Comparison of ENCODE assay signal across 32 cellular contexts in genomic region chr10:127262606-127263005, GRCh38.
"Had no signal": no experiment of that assay in that cellular context is flagged by ENCODE, and none has a peak within 500 bp of the region (broad histone marks: within the 10 kb centered on the region; RNA-seq: fewer than 3 reads in every experiment).

No MANE protein-coding gene starts in this region.

- H3K9me3 Mint-ChIP-seq: activated naive CD4-positive, alpha-beta T cell treated with anti-CD3 and anti-CD28 coated beads for 36 hours; activated T-cell treated with anti-CD3 and anti-CD28 coated beads, Interleukin-2, amount 50 U/mL, for 4 hours had no signal

- H3K4me3 Mint-ChIP-seq: activated B cell treated with CpG ODN at 0.5 μM for 24 hours; activated CD4-positive, alpha-beta memory T cell treated with anti-CD3 and anti-CD28 coated beads for 36 hours; activated CD4-positive, alpha-beta T cell treated with anti-CD3 and anti-CD28 coated beads, Interleukin-2, amount 10 ng/mL, durations not matched to agents 24 days and 14 days; activated CD8-positive, alpha-beta T cell treated with anti-CD3 and anti-CD28 coated beads for 36 hours; activated naive CD4-positive, alpha-beta T cell treated with anti-CD3 and anti-CD28 coated beads for 36 hours; activated naive CD8-positive, alpha-beta T cell treated with anti-CD3 and anti-CD28 coated beads for 36 hours; activated T-cell treated with anti-CD3 and anti-CD28 coated beads, Interleukin-2, amount 50 U/mL, for 4 hours; activated T-cell treated with anti-CD3 and anti-CD28 coated beads, Interleukin-2, amount 50 U/mL, for 72 hours; activated T-helper 1 cell treated with anti-CD3 and anti-CD28 coated beads, Interleukin-12 subunit alpha, Interleukin-12 subunit beta, Interleukin-2, Interleukin-4 antibody, amounts not matched to agents 30 ng/mL and 10 ng/mL and 1 ng/mL, durations not matched to agents 14 hours and 24 hours and 36 hours; activated T-helper 17 cell treated with anti-CD3 and anti-CD28 coated beads, Interleukin-2, amount 50 U/mL, for 72 hours; T-helper 1 cell treated with Interleukin-12 subunit alpha and Interleukin-12 subunit beta and Interleukin-4 antibody, amounts not matched to agents 30 μg/mL and 1 μg/mL, for 36 hours; T-helper 2 cell treated with Interferon-gamma antibody and Interleukin-4, amounts not matched to agents 5 μg/mL and 100 μg/mL, for 36 hours had no signal

- ATAC-seq: activated CD8-positive, alpha-beta T cell treated with anti-CD3 and anti-CD28 coated beads for 36 hours; activated naive CD4-positive, alpha-beta T cell treated with anti-CD3 and anti-CD28 coated beads, Interleukin-2, amount 50 U/mL, for 72 hours; activated T-cell treated with anti-CD3 and anti-CD28 coated beads, Interleukin-2, amount 50 U/mL, for 4 hours; activated T-cell treated with anti-CD3 and anti-CD28 coated beads, Interleukin-2, amount 50 U/mL, for 72 hours; activated T-helper 17 cell treated with anti-CD3 and anti-CD28 coated beads, Interleukin-2, amount 50 U/mL, for 72 hours; body of pancreas had no signal

- DNase-seq: activated B cell treated with CpG ODN at 0.5 μM for 24 hours; activated CD4-positive, alpha-beta memory T cell treated with anti-CD3 and anti-CD28 coated beads for 36 hours; activated CD4-positive, alpha-beta T cell treated with anti-CD3 and anti-CD28 coated beads for 4 hours; activated CD4-positive, alpha-beta T cell treated with anti-CD3 and anti-CD28 coated beads, Interleukin-2, amount 10 ng/mL, durations not matched to agents 24 days and 14 days; activated CD4-positive, alpha-beta T cell treated with anti-CD3 and anti-CD28 coated beads, Interleukin-2, amount 50 U/mL, for 1 hour; activated CD4-positive, alpha-beta T cell treated with anti-CD3 and anti-CD28 coated beads, Interleukin-2, amount 50 U/mL, for 4 hours; activated CD4-positive, CD25-positive, alpha-beta regulatory T cell treated with anti-CD3 and anti-CD28 coated beads, Interleukin-2, amount 50 U/mL, for 72 hours; activated CD8-positive, alpha-beta memory T cell treated with anti-CD3 and anti-CD28 coated beads, Interleukin-2, amount 50 U/mL, for 4 hours; activated CD8-positive, alpha-beta T cell treated with anti-CD3 and anti-CD28 coated beads for 36 hours; activated effector memory CD4-positive, alpha-beta T cell treated with anti-CD3 and anti-CD28 coated beads, Interleukin-2, amount 50 U/mL, for 16 hours; activated gamma-delta T cell treated with Interleukin-2 at 50 U/mL for 16 hours; activated naive CD4-positive, alpha-beta T cell; activated naive CD4-positive, alpha-beta T cell treated with anti-CD3 and anti-CD28 coated beads for 36 hours; activated naive CD4-positive, alpha-beta T cell treated with anti-CD3 and anti-CD28 coated beads, Interleukin-2, amount 50 U/mL, for 16 hours; activated naive CD8-positive, alpha-beta T cell treated with anti-CD3 and anti-CD28 coated beads for 36 hours; activated T-cell treated with anti-CD3 and anti-CD28 coated beads for 4 hours; activated T-cell treated with anti-CD3 and anti-CD28 coated beads, Interleukin-2, amount 50 U/mL, for 1 hour; activated T-cell treated with anti-CD3 and anti-CD28 coated beads, Interleukin-2, amount 50 U/mL, for 4 hours; activated T-cell treated with anti-CD3 and anti-CD28 coated beads, Interleukin-2, amount 50 U/mL, for 72 hours; adrenal gland; amniotic stem cell; aorta; body of pancreas; brain microvascular endothelial cell; central memory CD4-positive, alpha-beta T cell; T-helper 2 cell; T-helper 9 cell had no signal

- H3K4me1 Mint-ChIP-seq: activated B cell treated with CpG ODN at 0.5 μM for 24 hours; activated CD4-positive, alpha-beta T cell treated with anti-CD3 and anti-CD28 coated beads, Interleukin-2, amount 10 ng/mL, durations not matched to agents 24 days and 14 days; activated naive CD8-positive, alpha-beta T cell treated with anti-CD3 and anti-CD28 coated beads for 36 hours; activated T-helper 17 cell treated with anti-CD3 and anti-CD28 coated beads, Interleukin-2, amount 50 U/mL, for 72 hours had no signal

- H3K27me3 Mint-ChIP-seq: activated B cell treated with CpG ODN at 0.5 μM for 24 hours; activated CD4-positive, alpha-beta memory T cell treated with anti-CD3 and anti-CD28 coated beads for 36 hours; activated CD4-positive, alpha-beta T cell treated with anti-CD3 and anti-CD28 coated beads, Interleukin-2, amount 10 ng/mL, durations not matched to agents 24 days and 14 days had no signal

- H3K36me3 Mint-ChIP-seq: activated CD4-positive, alpha-beta memory T cell treated with anti-CD3 and anti-CD28 coated beads for 36 hours; activated naive CD8-positive, alpha-beta T cell treated with anti-CD3 and anti-CD28 coated beads for 36 hours had no signal

- H3K27ac Mint-ChIP-seq: activated B cell treated with CpG ODN at 0.5 μM for 24 hours; activated CD4-positive, alpha-beta memory T cell treated with anti-CD3 and anti-CD28 coated beads for 36 hours; activated CD4-positive, alpha-beta T cell treated with anti-CD3 and anti-CD28 coated beads, Interleukin-2, amount 10 ng/mL, durations not matched to agents 24 days and 14 days; activated CD8-positive, alpha-beta T cell treated with anti-CD3 and anti-CD28 coated beads for 36 hours; activated naive CD4-positive, alpha-beta T cell treated with anti-CD3 and anti-CD28 coated beads for 36 hours; activated naive CD4-positive, alpha-beta T cell treated with anti-CD3 and anti-CD28 coated beads, Interleukin-2, amount 50 U/mL, for 72 hours; activated naive CD8-positive, alpha-beta T cell treated with anti-CD3 and anti-CD28 coated beads for 36 hours; activated T-cell treated with anti-CD3 and anti-CD28 coated beads, Interleukin-2, amount 50 U/mL, for 72 hours; activated T-helper 1 cell treated with anti-CD3 and anti-CD28 coated beads, Interleukin-12 subunit alpha, Interleukin-12 subunit beta, Interleukin-2, Interleukin-4 antibody, amounts not matched to agents 30 ng/mL and 10 ng/mL and 1 ng/mL, durations not matched to agents 14 hours and 24 hours and 36 hours; activated T-helper 17 cell treated with anti-CD3 and anti-CD28 coated beads, Interleukin-2, amount 50 U/mL, for 72 hours; T-helper 1 cell treated with Interleukin-12 subunit alpha and Interleukin-12 subunit beta and Interleukin-4 antibody, amounts not matched to agents 30 μg/mL and 1 μg/mL, for 36 hours; T-helper 2 cell treated with Interferon-gamma antibody and Interleukin-4, amounts not matched to agents 5 μg/mL and 100 μg/mL, for 36 hours had no signal
